Comparison of ENCODE assay signal across 20 cellular contexts in the genomic region with DNA sequence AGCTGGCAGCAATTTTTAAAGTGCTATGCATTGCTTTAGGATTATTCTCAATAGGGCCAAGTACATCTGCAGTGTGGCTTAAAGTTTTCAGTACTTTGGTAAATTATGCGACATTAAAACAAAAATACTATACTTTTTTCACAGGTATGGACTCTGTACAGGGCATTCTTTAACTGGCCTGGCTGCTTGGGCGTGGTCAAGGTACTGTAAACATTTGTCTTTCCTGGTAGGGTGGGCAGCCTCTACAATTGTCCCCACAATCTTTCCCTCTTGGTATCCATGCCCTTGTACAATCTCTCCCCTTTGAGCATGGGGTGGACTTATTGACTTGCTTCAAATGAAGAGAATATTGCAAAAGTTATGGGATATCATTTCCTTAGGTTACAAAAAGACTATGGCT.
"Had no signal": no experiment of that assay in that cellular context is flagged by ENCODE, and none has a peak within 500 bp of the region (broad histone marks: within the 10 kb centered on the region; RNA-seq: fewer than 3 reads in every experiment).

No MANE protein-coding gene starts in this region.

- H3K36me3 ChIP-seq: esophagus muscularis mucosa, gastrocnemius medialis, heart right ventricle, suprapubic skin, thyroid gland, upper lobe of right lung had no signal

- H3K27me3 Mint-ChIP-seq: central memory CD8-positive, alpha-beta T cell had no signal

- DNase-seq: effector memory CD4-positive, alpha-beta T cell; gastrocnemius medialis; heart right ventricle; kidney glomerular epithelial cell; mammary epithelial cell; occipital lobe; psoas muscle; retina; stimulated activated CD4-positive, alpha-beta T cell treated with anti-CD3 and anti-CD28 coated beads, Interleukin-12 subunit alpha, Interleukin-12 subunit beta, amount 100 ng/mL, for 4 hours; stimulated activated CD4-positive, alpha-beta T cell treated with anti-CD3 and anti-CD28 coated beads, Interleukin-2, amount 100 ng/mL, for 48 hours; stimulated activated naive CD8-positive, alpha-beta T cell treated with anti-CD3 and anti-CD28 coated beads, Interleukin-15, Interleukin-2, amounts not matched to agents 100 U/mL and 50 U/mL, for 24 hours; thyroid gland; upper lobe of right lung had no signal

- H3K9me3 Mint-ChIP-seq: central memory CD8-positive, alpha-beta T cell; nephron had no signal

- H3K9me3 ChIP-seq: esophagus muscularis mucosa, gastrocnemius medialis, heart right ventricle, psoas muscle, suprapubic skin, thyroid gland, upper lobe of right lung had no signal

- H3K27ac ChIP-seq: epithelial cell of prostate, esophagus muscularis mucosa, gastrocnemius medialis, parathyroid adenoma, psoas muscle, suprapubic skin, thyroid gland had no signal

- H3K36me3 Mint-ChIP-seq: mesothelial cell of epicardium had no signal

- H3K27ac Mint-ChIP-seq: mesothelial cell of epicardium had no signal

- H3K79me2 ChIP-seq: parathyroid adenoma had no signal

- H3K27me3 ChIP-seq: esophagus muscularis mucosa, gastrocnemius medialis, suprapubic skin, thyroid gland, upper lobe of right lung had no signal

- H3K4me3 ChIP-seq: thyroid gland, upper lobe of right lung had no signal

- H3K9ac ChIP-seq: parathyroid adenoma had no signal

- H3K4me1 ChIP-seq: parathyroid adenoma, psoas muscle had no signal
